24 cellular contexts compared by ENCODE assay signal in genomic region chr21:37195078-37195477, GRCh38.
"Had no signal": no experiment of that assay in that cellular context is flagged by ENCODE, and none has a peak within 500 bp of the region (broad histone marks: within the 10 kb centered on the region; RNA-seq: fewer than 3 reads in every experiment).

No MANE protein-coding gene starts in this region.

- H3K4me1 Mint-ChIP-seq: activated naive CD8-positive, alpha-beta T cell treated with anti-CD3 and anti-CD28 coated beads, Interleukin-2, amount 50 U/mL, for 24 hours; stimulated activated naive CD8-positive, alpha-beta T cell treated with anti-CD3 and anti-CD28 coated beads, Interleukin-15, amount 100 ng/mL, for 72 hours had no signal

- H3K27me3 Mint-ChIP-seq: activated CD4-positive, alpha-beta memory T cell treated with anti-CD3 and anti-CD28 coated beads, Interleukin-2, amount 10 ng/mL, durations not matched to agents 7 days and 5 days; activated CD4-positive, alpha-beta T cell treated with anti-CD3 and anti-CD28 coated beads, Interleukin-2, amount 10 ng/mL, durations not matched to agents 7 days and 5 days; activated naive CD8-positive, alpha-beta T cell treated with anti-CD3 and anti-CD28 coated beads, Interleukin-2, amount 50 U/mL, for 24 hours; stimulated activated naive CD8-positive, alpha-beta T cell treated with anti-CD3 and anti-CD28 coated beads, Interleukin-15, amount 100 ng/mL, for 72 hours had no signal

- H3K36me3 Mint-ChIP-seq: natural killer cell had no signal

- H3K4me3 Mint-ChIP-seq: activated CD4-positive, alpha-beta memory T cell treated with anti-CD3 and anti-CD28 coated beads, Interleukin-2, amount 10 ng/mL, durations not matched to agents 7 days and 5 days; activated CD4-positive, alpha-beta T cell treated with anti-CD3 and anti-CD28 coated beads, Interleukin-2, amount 10 ng/mL, durations not matched to agents 7 days and 5 days; activated naive CD8-positive, alpha-beta T cell treated with anti-CD3 and anti-CD28 coated beads, Interleukin-2, amount 50 U/mL, for 24 hours; activated T-cell treated with anti-CD3 and anti-CD28 coated beads, Interleukin-2, amount 50 U/mL, for 4 hours; natural killer cell; neural progenitor cell; stimulated activated naive CD8-positive, alpha-beta T cell treated with anti-CD3 and anti-CD28 coated beads, Interleukin-15, amount 100 ng/mL, for 72 hours had no signal

- DNase-seq: activated CD4-positive, alpha-beta memory T cell treated with anti-CD3 and anti-CD28 coated beads, Interleukin-2, amount 10 ng/mL, durations not matched to agents 7 days and 5 days; activated CD4-positive, alpha-beta T cell treated with anti-CD3 and anti-CD28 coated beads, Interleukin-2, amount 10 ng/mL, durations not matched to agents 7 days and 5 days; activated CD4-positive, CD25-positive, alpha-beta regulatory T cell treated with anti-CD3 and anti-CD28 coated beads, Interleukin-2, amount 50 U/mL, for 72 hours; activated CD8-positive, alpha-beta memory T cell treated with anti-CD3 and anti-CD28 coated beads, Interleukin-2, amount 50 U/mL, for 48 hours; activated effector memory CD4-positive, alpha-beta T cell treated with Interleukin-2 at 50 U/mL for 16 hours; activated naive CD4-positive, alpha-beta T cell treated with Interleukin-2 at 50 U/mL for 16 hours; activated naive CD8-positive, alpha-beta T cell treated with anti-CD3 and anti-CD28 coated beads, Interleukin-2, amount 50 U/mL, for 24 hours; activated T-cell treated with anti-CD3 and anti-CD28 coated beads, Interleukin-2, amount 50 U/mL, for 4 hours; amygdala; central memory CD4-positive, alpha-beta T cell; effector CD8-positive, alpha-beta T cell; esophagus squamous epithelium; kidney glomerular epithelial cell; lower lobe of right lung; mesenchymal stem cell; natural killer cell; right lobe of liver; stimulated activated CD4-positive, alpha-beta T cell treated with anti-CD3 and anti-CD28 coated beads, Interleukin-2, amount 100 ng/mL, for 48 hours; stimulated activated naive CD8-positive, alpha-beta T cell treated with anti-CD3 and anti-CD28 coated beads, Interleukin-15, amount 100 ng/mL, for 72 hours; T-helper 2 cell; thyroid gland; upper lobe of left lung had no signal

- H3K9me3 Mint-ChIP-seq: activated CD4-positive, alpha-beta memory T cell treated with anti-CD3 and anti-CD28 coated beads, Interleukin-2, amount 10 ng/mL, durations not matched to agents 7 days and 5 days; activated CD4-positive, alpha-beta T cell treated with anti-CD3 and anti-CD28 coated beads, Interleukin-2, amount 10 ng/mL, durations not matched to agents 7 days and 5 days; activated naive CD8-positive, alpha-beta T cell treated with anti-CD3 and anti-CD28 coated beads, Interleukin-2, amount 50 U/mL, for 24 hours; activated T-cell treated with anti-CD3 and anti-CD28 coated beads, Interleukin-2, amount 50 U/mL, for 4 hours; natural killer cell; neural progenitor cell; stimulated activated naive CD8-positive, alpha-beta T cell treated with anti-CD3 and anti-CD28 coated beads, Interleukin-15, amount 100 ng/mL, for 72 hours had no signal

- ATAC-seq: activated naive CD8-positive, alpha-beta T cell treated with anti-CD3 and anti-CD28 coated beads, Interleukin-2, amount 50 U/mL, for 24 hours; activated T-cell treated with anti-CD3 and anti-CD28 coated beads, Interleukin-2, amount 50 U/mL, for 4 hours; left lobe of liver; lower lobe of right lung; natural killer cell; stimulated activated naive CD8-positive, alpha-beta T cell treated with anti-CD3 and anti-CD28 coated beads, Interleukin-15, amount 100 ng/mL, for 72 hours had no signal

- H3K27ac Mint-ChIP-seq: activated CD4-positive, alpha-beta memory T cell treated with anti-CD3 and anti-CD28 coated beads, Interleukin-2, amount 10 ng/mL, durations not matched to agents 7 days and 5 days; activated CD4-positive, alpha-beta T cell treated with anti-CD3 and anti-CD28 coated beads, Interleukin-2, amount 10 ng/mL, durations not matched to agents 7 days and 5 days; activated naive CD8-positive, alpha-beta T cell treated with anti-CD3 and anti-CD28 coated beads, Interleukin-2, amount 50 U/mL, for 24 hours; natural killer cell; neural progenitor cell had no signal
